ENCODE assay signal across 8 cellular contexts in the genomic region with DNA sequence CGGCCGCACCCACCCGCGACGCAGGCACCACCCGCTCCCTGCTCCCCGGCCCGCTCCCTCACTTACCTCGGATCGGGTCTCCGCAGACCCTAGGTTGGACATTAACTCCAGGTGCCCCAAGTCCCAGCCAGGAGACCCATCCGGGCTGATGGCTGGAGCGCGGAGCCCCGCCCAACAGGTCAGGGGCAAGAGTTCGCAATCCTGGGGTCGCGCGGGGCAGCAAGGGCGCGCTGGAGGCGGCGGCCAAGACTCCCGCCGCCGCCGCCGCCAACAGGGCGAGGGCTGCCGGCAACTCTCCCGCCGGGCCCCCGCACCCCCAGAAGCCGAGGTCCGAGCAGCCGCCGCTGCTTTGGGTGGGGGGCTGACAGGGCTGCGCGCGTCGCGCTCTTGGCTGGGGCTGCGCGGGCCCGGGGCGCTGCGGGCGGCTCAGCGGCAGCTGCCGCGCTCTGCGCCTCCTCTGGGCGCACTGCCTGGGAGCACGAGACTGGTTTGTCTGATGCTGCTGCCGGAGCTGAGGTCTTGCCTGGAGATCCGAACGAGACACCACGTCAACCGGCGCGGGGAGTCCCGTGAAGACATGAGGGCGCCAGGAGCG. TPM values are rescaled to one million over a fixed set of nuclear protein-coding genes. Genes with fewer than 3 reads are reported as not detected.
A peak's percentile ranks its signal among the peaks of the same experiment; 100 is the strongest.
DNase-seq lines count a peak whose midpoint lies in the region; ATAC-seq and TF ChIP-seq lines count a peak whose summit lies in the region.

No MANE protein-coding gene starts in this region.

- no peak overlapping the region for H3K27ac ChIP-seq in WERI-Rb-1
- H3K27ac ChIP-seq in right atrium auricular region: peak overlapping the region; percentile 72 to 82
- peak overlapping the region; percentile 85 to 97 (median 95) for H3K27ac ChIP-seq in sigmoid colon

- H3K4me3 Mint-ChIP-seq in effector memory CD8-positive, alpha-beta T cell: no peak overlapping the region

- no peaks in the 10 kb centered on the region for H3K9me3 Mint-ChIP-seq in effector memory CD8-positive, alpha-beta T cell

- peaks cover 0 to 50% of the 10 kb centered on the region in 2 donors for H3K4me1 ChIP-seq in right atrium auricular region
- peaks cover 0 to 41% (median 28%) of the 10 kb centered on the region in 4 donors for H3K4me1 ChIP-seq in sigmoid colon

- peak; percentile 62 for DNase-seq in AG10803 (ENCODE audit: low read depth)
- DNase-seq in HK-2 (ENCODE audit: unreplicated experiment): peak; percentile 63
- peak; percentile 63 for DNase-seq in WERI-Rb-1
- DNase-seq in right atrium auricular region (ENCODE audit: low spot score): no peak
- peak; percentile 89 for DNase-seq in sigmoid colon
- no peak for DNase-seq in NCI-H1436 treated with DMSO at 0.1 percent for 48 hours (lab: John Stamatoyannopoulos, UW)
- DNase-seq in effector memory CD8-positive, alpha-beta T cell: no peak

- peaks cover 56% of the 10 kb centered on the region for H3K27me3 ChIP-seq in WERI-Rb-1 (ENCODE audit: insufficient read depth, low read depth, severe bottlenecking)
- peaks cover 0 to 14% of the 10 kb centered on the region in 2 donors for H3K27me3 ChIP-seq in right atrium auricular region
- peaks cover 0 to 6% (median 3%) of the 10 kb centered on the region in 3 donors for H3K27me3 ChIP-seq in sigmoid colon

- H3K9me3 ChIP-seq in WERI-Rb-1 (ENCODE audit: severe bottlenecking) (no peaks in the 10 kb centered on the region), right atrium auricular region (no peaks in the 10 kb centered on the region), sigmoid colon (no peaks in the 10 kb centered on the region)

- H3K27me3 Mint-ChIP-seq in effector memory CD8-positive, alpha-beta T cell: peaks cover 83 to 92% of the 10 kb centered on the region in 2 donors

- H3K4me1 Mint-ChIP-seq in effector memory CD8-positive, alpha-beta T cell (ENCODE audit: low read depth in 2 of 2): peaks cover 10 to 22% of the 10 kb centered on the region in 2 donors

- no peaks in the 10 kb centered on the region for H3K36me3 ChIP-seq in WERI-Rb-1
- no peaks in the 10 kb centered on the region for H3K36me3 ChIP-seq in right atrium auricular region
- H3K36me3 ChIP-seq in sigmoid colon: no peaks in the 10 kb centered on the region

- WGBS in sigmoid colon, 2 donors: 3% methylated on average over 64 of the region's 64 CpGs

- no peak for TF ChIP-seq EP300 in sigmoid colon (IDR thresholded peaks at IDR 0.05)

- no peak for TF ChIP-seq POLR2A in sigmoid colon (IDR thresholded peaks at IDR 0.05)

- TF ChIP-seq CTCF in AG10803 (conservative IDR thresholded peaks at IDR 0.05; ENCODE audit: low read length) (no peak), WERI-Rb-1 (IDR thresholded peaks at IDR 0.05; ENCODE audit: low read depth, low read length) (no peak), right atrium auricular region (IDR thresholded peaks at IDR 0.05) (no peak), sigmoid colon (IDR thresholded peaks at IDR 0.05) (no peak)

- H3K4me3 ChIP-seq in AG10803 (ENCODE audit: low read length): peak overlapping the region; percentile 93
- H3K4me3 ChIP-seq in WERI-Rb-1 (ENCODE audit: low read depth, low read length): peak overlapping the region; percentile 51
- H3K4me3 ChIP-seq in right atrium auricular region: peak overlapping the region; percentile 42 to 57
- H3K4me3 ChIP-seq in sigmoid colon: peak overlapping the region; percentile 66 to 86 (median 73)

- intact Hi-C loops in sigmoid colon (cut with DNase I): loop anchor here (5.0 to 10.0 kb wide), 4 partner anchors 122 to 1235 kb away; partner anchors contain the start of genes NIPBL and RICTOR

- H3K36me3 Mint-ChIP-seq in effector memory CD8-positive, alpha-beta T cell (ENCODE audit: insufficient read depth): peaks cover 3% of the 10 kb centered on the region

- no peak for ATAC-seq in HG03196 (IDR thresholded peaks at IDR 0.05; ENCODE audit: unreplicated experiment)
- ATAC-seq in effector memory CD8-positive, alpha-beta T cell (replicated peaks): no peak

- no peak overlapping the region for H3K27ac Mint-ChIP-seq in effector memory CD8-positive, alpha-beta T cell

RNA-seq across cellular contexts. Expression of gene GDNF, which starts 0.3 kb away (rescaled TPM):
- total RNA-seq in right atrium auricular region (under 1 TPM; 0.19 to 0.31 TPM), sigmoid colon (10 to 100 TPM in 1 of 4 donors, 1 to 10 TPM in 3; 4.2 to 16.3 (median 7.9) TPM)
- polyA plus RNA-seq in sigmoid colon: under 1 TPM; under 0.01 to 0.63 (median 0.23) TPM

Comparison
In these comparisons a context has a peak if more than half of its experiments do, and no peak if none do; other contexts are left out.
1. DNase-seq: peak in AG10803 (single experiment), HK-2 (single experiment), WERI-Rb-1 (single experiment) and sigmoid colon (single experiment); none in right atrium auricular region (single experiment), NCI-H1436 treated with DMSO at 0.1 percent for 48 hours (single experiment) and effector memory CD8-positive, alpha-beta T cell (0 of 3).
2. Peak in every context shown above with its lines, with median percentiles within 50 percentile points of each other: H3K4me3 ChIP-seq.